10 cellular contexts compared by ENCODE assay signal in the genomic region with DNA sequence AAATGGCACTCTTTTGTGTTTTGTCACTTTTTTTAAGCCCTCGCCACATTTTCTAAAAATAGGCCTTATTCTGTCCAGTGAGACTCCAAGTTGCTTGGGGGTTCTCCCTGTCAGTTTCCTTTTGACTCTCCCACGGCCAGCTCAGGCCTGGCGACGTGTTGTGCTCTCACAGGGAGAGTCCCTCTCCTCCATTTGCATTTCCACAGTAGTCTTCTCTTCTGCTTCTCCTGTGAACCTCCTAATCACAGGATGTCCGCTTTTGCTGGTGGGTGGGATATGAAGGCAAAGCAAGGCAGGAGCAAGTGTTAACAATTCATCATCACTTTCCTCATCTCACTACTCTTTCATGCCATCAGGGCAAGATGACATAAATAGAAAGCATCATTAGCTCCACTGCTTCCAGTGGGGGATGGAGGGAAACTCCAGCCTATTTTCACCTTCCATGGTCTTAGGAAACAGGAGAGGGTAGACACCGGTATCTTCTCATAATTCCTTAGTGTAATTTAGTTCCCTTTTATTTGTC.
DNase-seq lines count a peak whose midpoint lies in the region; ATAC-seq and TF ChIP-seq lines count a peak whose summit lies in the region.
"Had no signal": no experiment of that assay in that cellular context is flagged by ENCODE, and none has a peak within 500 bp of the region (broad histone marks: within the 10 kb centered on the region; RNA-seq: fewer than 3 reads in every experiment).

No MANE protein-coding gene starts in this region.

- H3K9me3 Mint-ChIP-seq in endothelial cell (ENCODE audit: unreplicated experiment): no peaks in the 10 kb centered on the region

- H2BK12ac ChIP-seq in mesenchymal stem cell (ENCODE audit: low read length in 2 of 2): no peak overlapping the region

- no peak overlapping the region for H3K27ac Mint-ChIP-seq in endothelial cell (ENCODE audit: unreplicated experiment)

- no peaks in the 10 kb centered on the region for H3K79me1 ChIP-seq in mesenchymal stem cell (replicated peaks; ENCODE audit: low read length, poor library complexity, severe bottlenecking)

- H2BK5ac ChIP-seq in mesenchymal stem cell (ENCODE audit: low read depth, low read length, poor library complexity, severe bottlenecking): no peak overlapping the region

- TF ChIP-seq CTCF in vagina (IDR thresholded peaks at IDR 0.05) (no peak), endothelial cell (IDR thresholded peaks at IDR 0.05; ENCODE audit: unreplicated experiment) (no peak)

- H3K18ac ChIP-seq in mesenchymal stem cell (ENCODE audit: low read depth in 1 of 2, low read length in 2 of 2): no peak overlapping the region

- no peak overlapping the region for H2BK120ac ChIP-seq in mesenchymal stem cell (ENCODE audit: low read depth, low read length)

- no peak overlapping the region for H3K9ac ChIP-seq in mesenchymal stem cell (ENCODE audit: low read length)

- H3K27me3 ChIP-seq in mesenchymal stem cell (ENCODE audit: control insufficient read depth in 1 of 2, insufficient read depth in 1 of 2, low read length in 2 of 2) (peaks cover 0 to 11% of the 10 kb centered on the region in 2 experiments), vagina (no peaks in the 10 kb centered on the region)

- no peak overlapping the region for H3K4me3 ChIP-seq in mesenchymal stem cell (ENCODE audit: insufficient read depth in 1 of 2, low read depth in 1 of 2, low read length in 2 of 2)
- no peak overlapping the region for H3K4me3 ChIP-seq in vagina

- DNase-seq in mesenchymal stem cell (no peak), vagina (ENCODE audit: extremely low spot score in 2 of 2) (no peak), NCI-H2107 treated with DMSO at 0.1 percent for 48 hours (lab: John Stamatoyannopoulos, UW; ENCODE audit: unreplicated experiment) (no peak), T-helper 9 cell (no peak), endothelial cell (ENCODE audit: low spot score) (no peak)
- DNase-seq: caudate nucleus, NCI-H526 treated with DMSO at 0.1 percent for 48 hours had no signal

- no peak overlapping the region for H4K91ac ChIP-seq in mesenchymal stem cell (ENCODE audit: low read length)

- H3K4me2 ChIP-seq in mesenchymal stem cell (ENCODE audit: low read length, poor library complexity, severe bottlenecking): no peak overlapping the region

- H3K4me1 ChIP-seq in mesenchymal stem cell (ENCODE audit: control insufficient read depth, insufficient read depth, low read depth, low read length) (peaks cover 3% of the 10 kb centered on the region), vagina (no peaks in the 10 kb centered on the region)

- 91% methylated on average over 4 of the region's 6 CpGs for WGBS in mesenchymal stem cell

- ATAC-seq in GM18498 (IDR thresholded peaks at IDR 0.05; ENCODE audit: unreplicated experiment): peak; percentile 76
- ATAC-seq in GM21447 (IDR thresholded peaks at IDR 0.05; ENCODE audit: unreplicated experiment): peak; percentile 72
- ATAC-seq in HG03460 (IDR thresholded peaks at IDR 0.05; ENCODE audit: unreplicated experiment): peak; percentile 74

- no peaks in the 10 kb centered on the region for H3K9me3 ChIP-seq in mesenchymal stem cell (ENCODE audit: control insufficient read depth, low read length)
- no peaks in the 10 kb centered on the region for H3K9me3 ChIP-seq in vagina

- H3K14ac ChIP-seq in mesenchymal stem cell (ENCODE audit: low read length in 2 of 2): no peak overlapping the region

- no peak overlapping the region for H2AK5ac ChIP-seq in mesenchymal stem cell (ENCODE audit: low read length, severe bottlenecking)

- TF ChIP-seq POLR2A in vagina (IDR thresholded peaks at IDR 0.05): no peak

- no peaks in the 10 kb centered on the region for H3K27me3 Mint-ChIP-seq in endothelial cell (ENCODE audit: unreplicated experiment)

- H3K4me1 Mint-ChIP-seq in endothelial cell (ENCODE audit: unreplicated experiment): peaks cover 20% of the 10 kb centered on the region

- intact Hi-C loops in vagina (cut with DNase I): no loop called here

- no peak overlapping the region for H3K4ac ChIP-seq in mesenchymal stem cell (ENCODE audit: low read depth in 1 of 2, low read length in 2 of 2)

- H2BK15ac ChIP-seq in mesenchymal stem cell (ENCODE audit: low read depth, poor library complexity, severe bottlenecking): no peak overlapping the region

- peak overlapping the region; percentile 20 for H4K8ac ChIP-seq in mesenchymal stem cell (ENCODE audit: low read length)

- no peaks in the 10 kb centered on the region for H3K36me3 Mint-ChIP-seq in endothelial cell (ENCODE audit: low read depth, unreplicated experiment)

- no peak overlapping the region for H3K23ac ChIP-seq in mesenchymal stem cell (ENCODE audit: low read length in 2 of 2)

- H3K4me3 Mint-ChIP-seq in endothelial cell (ENCODE audit: unreplicated experiment): no peak overlapping the region

- no peak overlapping the region for H3K27ac ChIP-seq in mesenchymal stem cell (ENCODE audit: low read length, poor library complexity, severe bottlenecking)
- no peak overlapping the region for H3K27ac ChIP-seq in vagina

- H3K36me3 ChIP-seq in mesenchymal stem cell (ENCODE audit: control insufficient read depth in 1 of 2, insufficient read depth in 2 of 2, low read depth in 1 of 2, low read length in 2 of 2) (no peaks in the 10 kb centered on the region), vagina (no peaks in the 10 kb centered on the region)

- no peak overlapping the region for H2AFZ ChIP-seq in mesenchymal stem cell (ENCODE audit: low read depth, low read length)
